Comparison of ENCODE assay signal across 25 cellular contexts in the genomic region with DNA sequence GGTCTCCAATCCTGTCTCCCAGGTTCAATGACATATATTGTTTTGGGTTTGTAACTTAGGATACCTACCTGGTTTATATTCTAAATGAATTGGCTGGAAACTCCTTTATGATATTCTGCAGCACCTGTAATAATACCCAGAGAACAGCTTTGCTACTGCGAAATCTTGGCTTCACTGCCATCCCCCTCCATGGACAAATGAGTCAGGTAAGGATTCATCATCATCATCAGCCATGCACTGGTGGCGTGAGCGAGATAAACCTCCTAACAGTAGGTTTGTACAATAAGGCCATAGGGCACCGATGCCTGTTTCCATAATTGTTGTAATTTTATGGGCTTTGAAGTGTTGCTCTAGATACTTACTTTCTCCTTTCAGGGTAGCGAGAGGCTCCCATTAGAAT. TPM values are rescaled to one million over a fixed set of nuclear protein-coding genes. Genes with fewer than 3 reads are reported as not detected.
DNase-seq lines count a peak whose midpoint lies in the region; ATAC-seq, FAIRE-seq and TF ChIP-seq lines count a peak whose summit lies in the region.
"Had no signal": no experiment of that assay in that cellular context is flagged by ENCODE, and none has a peak within 500 bp of the region (broad histone marks: within the 10 kb centered on the region; RNA-seq: fewer than 3 reads in every experiment).

No MANE protein-coding gene starts in this region.

- H3K4me1 ChIP-seq in Panc1 (ENCODE audit: control insufficient read depth, insufficient read depth, low read length) (peaks cover 55% of the 10 kb centered on the region), endothelial cell of umbilical vein (ENCODE audit: control insufficient read depth, extremely low read depth, insufficient read depth, low read length) (peaks cover 44% of the 10 kb centered on the region), skeletal muscle satellite cell (ENCODE audit: control insufficient read depth, insufficient read depth, low read length) (peaks cover 35% of the 10 kb centered on the region)
- H3K4me1 ChIP-seq: neural progenitor cell had no signal

- H3K4me3 ChIP-seq in Panc1 (ENCODE audit: low read depth in 2 of 2, low read length in 2 of 2) (no peak overlapping the region), endothelial cell of umbilical vein (replicated peaks in 1 of 3; ENCODE audit: insufficient read depth in 1 of 3, low read depth in 1 of 3, low read length in 3 of 3) (no peak overlapping the region), skeletal muscle satellite cell (ENCODE audit: low read length) (no peak overlapping the region)
- H3K4me3 ChIP-seq: GM23338, MG63, neural progenitor cell, prostate gland, upper lobe of left lung had no signal

- ATAC-seq in Panc1, result no peak
- ATAC-seq: activated CD8-positive, alpha-beta T cell treated with anti-CD3 and anti-CD28 coated beads, Interleukin-2, amount 10 ng/mL, durations not matched to agents 7 days and 5 days; esophagus mucosa; GM23338 had no signal

- TF ChIP-seq CTCF in Calu3 (IDR thresholded peaks at IDR 0.05; ENCODE audit: unreplicated experiment), result no peak
- TF ChIP-seq CTCF in Panc1 (IDR thresholded peaks at IDR 0.05), result no peak
- no peak for TF ChIP-seq CTCF in endothelial cell of umbilical vein (IDR thresholded peaks at IDR 0.05; ENCODE audit: extremely low read depth in 1 of 2, insufficient read depth in 1 of 2, low read depth in 1 of 2, low read length in 2 of 2)

- BruUV-seq in Calu3 (replicated peaks; lab: Mats Ljungman, UMichigan), result TSS peak; percentile 13
- BruUV-seq in Panc1 (replicated peaks; lab: Mats Ljungman, UMichigan), result TSS peak; percentile 5
- TSS peak; percentile 63 for BruUV-seq in endothelial cell of umbilical vein (replicated peaks; lab: Mats Ljungman, UMichigan)

- peak overlapping the region; percentile 62 for H3K27ac Mint-ChIP-seq in Calu3 (ENCODE audit: unreplicated experiment)
- H3K27ac Mint-ChIP-seq: activated CD8-positive, alpha-beta T cell treated with anti-CD3 and anti-CD28 coated beads, Interleukin-2, amount 10 ng/mL, durations not matched to agents 7 days and 5 days; GM23338; neural progenitor cell; T-helper 1 cell treated with Interleukin-12 subunit alpha and Interleukin-12 subunit beta and Interleukin-4 antibody, amounts not matched to agents 30 μg/mL and 1 μg/mL, for 36 hours had no signal

- H3K4me2 ChIP-seq in endothelial cell of umbilical vein (ENCODE audit: insufficient read depth, low read length), result peak overlapping the region; percentile 47
- no peak overlapping the region for H3K4me2 ChIP-seq in skeletal muscle satellite cell (ENCODE audit: low read length)
- H3K4me2 ChIP-seq: GM23338, neural progenitor cell had no signal

- H3K36me3 Mint-ChIP-seq in Calu3 (ENCODE audit: insufficient read depth, unreplicated experiment), result peaks cover 81% of the 10 kb centered on the region

- H3K9ac ChIP-seq in endothelial cell of umbilical vein (replicated peaks; ENCODE audit: extremely low read depth, insufficient read depth, low read length) (peak overlapping the region; percentile 87), skeletal muscle satellite cell (ENCODE audit: low read depth, low read length) (peak overlapping the region; percentile 15)
- H3K9ac ChIP-seq: neural progenitor cell had no signal

- dilution Hi-C loops in endothelial cell of umbilical vein (cut with MboI; ENCODE audit: extremely low pct_ligation_motif_present, low sequenced_read_pairs), result no loop called here

- H3K9me3 ChIP-seq in Panc1 (ENCODE audit: control insufficient read depth, insufficient read depth, low read depth, low read length), result no peaks in the 10 kb centered on the region
- H3K9me3 ChIP-seq in endothelial cell of umbilical vein (replicated peaks; ENCODE audit: control insufficient read depth, insufficient read depth, low read length), result no peaks in the 10 kb centered on the region
- no peaks in the 10 kb centered on the region for H3K9me3 ChIP-seq in skeletal muscle satellite cell (replicated peaks; ENCODE audit: low read length)
- H3K9me3 ChIP-seq: MG63, prostate gland, upper lobe of left lung had no signal

- no peak for TF ChIP-seq POLR2A in endothelial cell of umbilical vein (IDR thresholded peaks at IDR 0.05; ENCODE audit: low read depth, low read length)

- in situ Hi-C loops in Panc1 (cut with HindIII; ENCODE audit: low pct_unique_long_range_greater_than_20kb, low sequenced_read_pairs), result no loop called here

- POLR2A ChIA-PET in Panc1 (lab: Charles Lee) (no interaction called here), endothelial cell of umbilical vein (lab: Charles Lee) (no interaction called here)

- no peaks in the 10 kb centered on the region for H4K20me1 ChIP-seq in endothelial cell of umbilical vein (replicated peaks; ENCODE audit: control insufficient read depth, extremely low read depth, insufficient read depth, low read length)

- no peak overlapping the region for H3K4me3 Mint-ChIP-seq in Calu3 (ENCODE audit: low read depth, unreplicated experiment)
- H3K4me3 Mint-ChIP-seq: activated CD8-positive, alpha-beta T cell treated with anti-CD3 and anti-CD28 coated beads, Interleukin-2, amount 10 ng/mL, durations not matched to agents 7 days and 5 days; CD4-positive, CD25-positive, alpha-beta regulatory T cell; GM23338; neural progenitor cell; T-helper 1 cell treated with Interleukin-12 subunit alpha and Interleukin-12 subunit beta and Interleukin-4 antibody, amounts not matched to agents 30 μg/mL and 1 μg/mL, for 36 hours had no signal

- no peaks in the 10 kb centered on the region for H3K27me3 Mint-ChIP-seq in Calu3 (ENCODE audit: unreplicated experiment)
- H3K27me3 Mint-ChIP-seq: CD4-positive, CD25-positive, alpha-beta regulatory T cell had no signal

- H3K36me3 ChIP-seq in Panc1 (ENCODE audit: control insufficient read depth, insufficient read depth, low read length) (peaks cover 59% of the 10 kb centered on the region), endothelial cell of umbilical vein (ENCODE audit: control insufficient read depth in 2 of 2, extremely low read depth in 1 of 2, insufficient read depth in 2 of 2, low read length in 2 of 2) (peaks cover 21 to 52% of the 10 kb centered on the region in 2 experiments), skeletal muscle satellite cell (ENCODE audit: insufficient read depth, low read length) (peaks cover 75% of the 10 kb centered on the region)

- no peak for FAIRE-seq in endothelial cell of umbilical vein (lab: Jason Lieb, UNC)
- FAIRE-seq: islet of Langerhans had no signal

- intact Hi-C loops in Calu3 (cut with micrococcal nuclease; ENCODE audit: unreplicated experiment) (loop anchor here (5.0 kb wide), 1 partner anchor 37 kb away; the partner anchor contains the start of gene APOLD1), Panc1 (cut with micrococcal nuclease; ENCODE audit: unreplicated experiment) (no loop called here), endothelial cell of umbilical vein (cut with micrococcal nuclease) (loop anchor here (1.0 to 5.0 kb wide), 2 partner anchors 48 to 273 kb away; no protein-coding TSS in a partner anchor)

- peaks cover 19% of the 10 kb centered on the region for H3K79me2 ChIP-seq in endothelial cell of umbilical vein (ENCODE audit: control insufficient read depth, insufficient read depth, low read length)

- no peaks in the 10 kb centered on the region for H3K9me3 Mint-ChIP-seq in Calu3 (ENCODE audit: low read depth, unreplicated experiment)
- H3K9me3 Mint-ChIP-seq: CD4-positive, CD25-positive, alpha-beta regulatory T cell; GM23338; neural progenitor cell; T-helper 1 cell treated with Interleukin-12 subunit alpha and Interleukin-12 subunit beta and Interleukin-4 antibody, amounts not matched to agents 30 μg/mL and 1 μg/mL, for 36 hours had no signal

- H3K9me1 ChIP-seq in endothelial cell of umbilical vein (replicated peaks; ENCODE audit: control insufficient read depth, extremely low read depth, insufficient read depth, low read length), result no peaks in the 10 kb centered on the region

- CTCF ChIA-PET in Calu3 (lab: Charles Lee) (interaction anchor here (1.0 kb wide), 1 partner anchor 48 kb away, joined by 3 read pairs; no protein-coding TSS in a partner anchor), Panc1 (lab: Charles Lee) (no interaction called here), endothelial cell of umbilical vein (lab: Charles Lee) (interaction anchor here (0.9 to 5.3 kb wide), 5 partner anchors 10 to 93 kb away, joined by 3 to 25 read pairs (median 3); no protein-coding TSS in a partner anchor)

- no peak overlapping the region for H2AFZ ChIP-seq in endothelial cell of umbilical vein (ENCODE audit: low read depth, low read length)
- H2AFZ ChIP-seq: GM23338, neural progenitor cell had no signal

- DNase-seq in Calu3 (no peak), Panc1 (ENCODE audit: low read depth, low spot score) (no peak), endothelial cell of umbilical vein (ENCODE audit: low read depth, low spot score) (no peak), inferior parietal cortex (ENCODE audit: extremely low spot score) (no peak), NCI-H1417 treated with DMSO at 0.1 percent for 48 hours (lab: John Stamatoyannopoulos, UW) (no peak), C1 segment of cervical spinal cord (lab: John Stamatoyannopoulos, UW) (no peak)
- DNase-seq: activated CD8-positive, alpha-beta T cell treated with anti-CD3 and anti-CD28 coated beads, Interleukin-2, amount 10 ng/mL, durations not matched to agents 7 days and 5 days; activated effector memory CD4-positive, alpha-beta T cell treated with anti-CD3 and anti-CD28 coated beads, Interleukin-2, amount 50 U/mL, for 16 hours; CD4-positive, CD25-positive, alpha-beta regulatory T cell; DMS 273 treated with DMSO at 0.1 percent for 48 hours; effector CD4-positive, alpha-beta T cell; hypothalamus; MG63; NCI-H146; NCI-H2171; NCI-H526; upper lobe of left lung had no signal

- peaks cover 49% of the 10 kb centered on the region for H3K4me1 Mint-ChIP-seq in Calu3 (ENCODE audit: low read depth, unreplicated experiment)
- H3K4me1 Mint-ChIP-seq: GM23338 had no signal

- H3K27me3 ChIP-seq in Panc1 (ENCODE audit: control insufficient read depth, insufficient read depth, low read length) (no peaks in the 10 kb centered on the region), endothelial cell of umbilical vein (ENCODE audit: control insufficient read depth in 2 of 2, insufficient read depth in 2 of 2, low read length in 2 of 2) (no peaks in the 10 kb centered on the region), skeletal muscle satellite cell (ENCODE audit: control insufficient read depth, insufficient read depth, low read length) (no peaks in the 10 kb centered on the region)
- H3K27me3 ChIP-seq: foreskin keratinocyte, MG63, neural progenitor cell, upper lobe of left lung had no signal

- H3K27ac ChIP-seq in Panc1 (ENCODE audit: low read length) (peak overlapping the region; percentile 99), endothelial cell of umbilical vein (ENCODE audit: insufficient read depth, low read depth, low read length) (peak overlapping the region; percentile 98)
- H3K27ac ChIP-seq: foreskin keratinocyte, neural progenitor cell, prostate gland, upper lobe of left lung had no signal

RNA-seq across cellular contexts. Expression of gene DDX47, which starts 10.7 kb away (rescaled TPM):
- 60.2 and 60.5 TPM in 2 replicates for total RNA-seq in Calu3 (2022)
- total RNA-seq in Panc1 (2021; ENCODE audit: unreplicated experiment), result 115 TPM
- polyA plus RNA-seq in Panc1 (2012; ENCODE audit: insufficient read length), result 51.5 TPM
- 74.6 and 75.2 TPM in 2 replicates for total RNA-seq in endothelial cell of umbilical vein
- polyA plus RNA-seq in endothelial cell of umbilical vein, result 52.5 and 73.4 TPM in 2 replicates
- 71.1 and 74.7 TPM in 2 replicates for polyA plus RNA-seq in endothelial cell of umbilical vein (2011; cell fraction: cytosol; rRNA removed)
- polyA plus RNA-seq in endothelial cell of umbilical vein (2011; cell fraction: nucleus; rRNA removed), result 190 and 261 TPM in 2 replicates
- polyA plus RNA-seq in endothelial cell of umbilical vein (2012), result 71.0 and 96.4 TPM in 2 replicates
- polyA minus RNA-seq in endothelial cell of umbilical vein, result 51.8 and 75.8 TPM in 2 replicates
- 33.4 TPM for polyA minus RNA-seq in endothelial cell of umbilical vein (2011; cell fraction: cytosol; rRNA and poly(A)+ RNA removed)
- polyA minus RNA-seq in endothelial cell of umbilical vein (2011; cell fraction: nucleus; rRNA and poly(A)+ RNA removed), result 80.8 and 105 TPM in 2 replicates
- total RNA-seq in skeletal muscle satellite cell (2012; rRNA removed), result 72.8 and 86.7 TPM in 2 replicates

RNA-seq across cellular contexts. Expression of gene APOLD1, which starts 38.4 kb away (rescaled TPM):
- total RNA-seq in Calu3 (2022) (5.2 and 5.3 TPM in 2 replicates), Panc1 (2021; ENCODE audit: unreplicated experiment) (4.1 TPM), endothelial cell of umbilical vein (5.3 and 6.0 TPM in 2 replicates)
- 6.6 TPM for polyA plus RNA-seq in Panc1 (2012; ENCODE audit: insufficient read length)
- 3.3 and 3.7 TPM in 2 replicates for polyA plus RNA-seq in endothelial cell of umbilical vein
- 3.6 and 4.2 TPM in 2 replicates for polyA plus RNA-seq in endothelial cell of umbilical vein (2011; cell fraction: cytosol; rRNA removed)
- polyA plus RNA-seq in endothelial cell of umbilical vein (2011; cell fraction: nucleus; rRNA removed), result 8.6 and 9.6 TPM in 2 replicates
- polyA plus RNA-seq in endothelial cell of umbilical vein (2012), result 4.7 and 6.3 TPM in 2 replicates
- 5.0 and 5.7 TPM in 2 replicates for polyA minus RNA-seq in endothelial cell of umbilical vein
- polyA minus RNA-seq in endothelial cell of umbilical vein (2011; cell fraction: cytosol; rRNA and poly(A)+ RNA removed), result 0.72 TPM
- polyA minus RNA-seq in endothelial cell of umbilical vein (2011; cell fraction: nucleus; rRNA and poly(A)+ RNA removed), result 14.3 and 15.0 TPM in 2 replicates
- 3.3 and 3.8 TPM in 2 replicates for total RNA-seq in skeletal muscle satellite cell (2012; rRNA removed)
